In the genomic region with DNA sequence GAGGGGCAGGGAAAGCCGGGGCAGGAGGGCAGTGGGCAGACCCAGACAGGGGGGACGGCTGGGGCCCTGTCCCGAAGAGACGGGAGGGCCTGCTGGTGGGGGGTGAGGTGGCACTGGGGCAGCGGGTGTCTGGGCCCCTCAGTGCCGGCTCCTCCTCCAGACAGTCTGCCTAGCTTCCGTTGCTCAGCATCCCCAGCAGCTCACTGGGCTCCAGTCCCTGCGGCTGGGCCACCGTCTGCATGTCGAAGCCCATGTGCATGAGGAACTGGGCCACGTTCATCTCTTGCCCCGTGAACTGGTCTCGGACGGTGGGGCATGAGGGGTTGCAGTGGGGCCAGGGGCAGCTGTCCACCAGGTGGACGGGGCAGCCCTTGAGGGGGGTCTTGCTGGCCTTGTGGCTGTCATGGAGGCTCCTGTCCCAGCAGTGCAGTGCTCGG, we compare ENCODE assay signal across 31 cellular contexts. TPM values are rescaled to one million over a fixed set of nuclear protein-coding genes. Genes with fewer than 3 reads are reported as not detected.
"Had no signal": no experiment of that assay in that cellular context is flagged by ENCODE, and none has a peak within 500 bp of the region (broad histone marks: within the 10 kb centered on the region; RNA-seq: fewer than 3 reads in every experiment).

No MANE protein-coding gene starts in this region.

- H3K4me3 ChIP-seq: adrenal gland, coronary artery, dorsolateral prefrontal cortex, esophagus muscularis mucosa, left lung, right atrium auricular region, spleen, thoracic aorta, upper lobe of left lung had no signal

- H3K79me2 ChIP-seq: parathyroid adenoma had no signal

- H3K9ac ChIP-seq: parathyroid adenoma had no signal

- H3K27me3 ChIP-seq: adrenal gland, dorsolateral prefrontal cortex, right atrium auricular region, upper lobe of left lung had no signal

- ATAC-seq: activated CD4-positive, CD25-positive, alpha-beta regulatory T cell treated with anti-CD3 and anti-CD28 coated beads, Interleukin-2, amount 50 U/mL, for 24 hours; foreskin keratinocyte; left lung; naive thymus-derived CD4-positive, alpha-beta T cell; T-helper 17 cell had no signal

- H2AFZ ChIP-seq: parathyroid adenoma had no signal

- H3K27ac ChIP-seq: adrenal gland, coronary artery, dorsolateral prefrontal cortex, esophagus muscularis mucosa, foreskin keratinocyte, left lung, parathyroid adenoma, right atrium auricular region, spleen, thoracic aorta, upper lobe of left lung, WERI-Rb-1 had no signal

- DNase-seq: activated CD4-positive, alpha-beta T cell treated with anti-CD3 and anti-CD28 coated beads for 48 hours; activated CD4-positive, alpha-beta T cell treated with anti-CD3 and anti-CD28 coated beads, Interleukin-2, amount 50 U/mL, for 48 hours; activated CD8-positive, alpha-beta memory T cell treated with anti-CD3 and anti-CD28 coated beads for 24 hours; activated effector memory CD4-positive, alpha-beta T cell treated with anti-CD3 and anti-CD28 coated beads, Interleukin-2, amount 50 U/mL, for 16 hours; activated naive CD4-positive, alpha-beta T cell treated with anti-CD3 and anti-CD28 coated beads for 36 hours; activated naive CD8-positive, alpha-beta T cell treated with anti-CD3 and anti-CD28 coated beads for 36 hours; adrenal gland; aorta; dorsolateral prefrontal cortex; foreskin keratinocyte; left lung; naive thymus-derived CD4-positive, alpha-beta T cell; nucleus accumbens; spleen; stimulated activated naive CD4-positive, alpha-beta T cell treated with Interleukin-2 at 50 U/mL for 16 hours; T-helper 17 cell; T1000; WERI-Rb-1 had no signal

- H3K4me1 ChIP-seq: adrenal gland, esophagus muscularis mucosa, foreskin keratinocyte, left lung, parathyroid adenoma, right atrium auricular region, spleen, upper lobe of left lung had no signal

- H3K36me3 ChIP-seq: adrenal gland, esophagus muscularis mucosa, left lung, right atrium auricular region, spleen, thoracic aorta, upper lobe of left lung had no signal

- FAIRE-seq: islet of Langerhans had no signal

- H3K9me3 ChIP-seq: adrenal gland, esophagus muscularis mucosa, left lung, right atrium auricular region, spleen, thoracic aorta, upper lobe of left lung had no signal

RNA-seq across cellular contexts. Expression of a gene that starts 5.8 kb away (rescaled TPM):
- total RNA-seq: activated naive CD4-positive, alpha-beta T cell treated with anti-CD3 and anti-CD28 coated beads for 36 hours; activated naive CD8-positive, alpha-beta T cell treated with anti-CD3 and anti-CD28 coated beads for 36 hours; adrenal gland; aorta; esophagus muscularis mucosa; foreskin keratinocyte; glomerular endothelial cell; left lung; lung microvascular endothelial cell; mesothelial cell of epicardium; naive thymus-derived CD4-positive, alpha-beta T cell; pulmonary artery endothelial cell; spleen; T-helper 17 cell; thoracic aorta; upper lobe of left lung had no signal
- polyA plus RNA-seq: adrenal gland; aorta; foreskin keratinocyte; naive thymus-derived CD4-positive, alpha-beta T cell; spleen had no signal

RNA-seq across cellular contexts. Expression of a gene that starts 8.2 kb away (rescaled TPM):
- total RNA-seq: foreskin keratinocyte, glomerular endothelial cell, T-helper 17 cell, thoracic aorta had no signal
- polyA plus RNA-seq: foreskin keratinocyte, neural cell had no signal
